Comparison of ENCODE assay signal across 8 cellular contexts in genomic region chr1:226061793-226062557, GRCh38. TPM values are rescaled to one million over a fixed set of nuclear protein-coding genes. Genes with fewer than 3 reads are reported as not detected.
DNase-seq lines count a peak whose midpoint lies in the region; ATAC-seq and TF ChIP-seq lines count a peak whose summit lies in the region.

No MANE protein-coding gene starts in this region.

- 0 out of 2 replicates have a peak, but pooled peaks cover 4% of the 10 kb centered on the region for H3K9me1 ChIP-seq in IMR-90 (ENCODE audit: insufficient read depth, low read length)

- peak; percentile 91 for DNase-seq in GM03348 (ENCODE audit: low spot score)
- DNase-seq in IMR-90: peak; percentile 65
- DNase-seq in Peyer's patch: peak; percentile 46 to 91 (median 87)
- DNase-seq in heart left ventricle: peak; percentile 85 to 92 (median 89)
- peak; percentile 81 to 89 (median 87) for DNase-seq in ovary
- DNase-seq in cerebellar nuclear complex (lab: John Stamatoyannopoulos, UW): no peak

- peak overlapping the region; percentile 78 for H3K9ac ChIP-seq in IMR-90 (ENCODE audit: low read depth, low read length)

- TF ChIP-seq CTCF in IMR-90 (conservative IDR thresholded peaks at IDR 0.05; ENCODE audit: low read depth, low read length): no peak
- peak in 1 of 6 experiments; percentile 13 for TF ChIP-seq CTCF in Peyer's patch (IDR thresholded peaks at IDR 0.05)
- TF ChIP-seq CTCF in heart left ventricle (IDR thresholded peaks at IDR 0.05): no peak
- no peak for TF ChIP-seq CTCF in ovary (IDR thresholded peaks at IDR 0.05)

- WGBS in IMR-90 (ENCODE audit: extremely low coverage in 2 of 2, insufficient read length in 1 of 2), 2 experiments: 1% methylated on average over 26 of the region's 102 CpGs; no CpG with 5 or more reads in 1 of the 2 experiments
- WGBS in adipose tissue, 3 donors: 0 to 1% (median 0%) methylated on average over 43 to 102 of the region's 102 CpGs
- 0% methylated on average over 11 to 102 of the region's 102 CpGs for WGBS in heart left ventricle, 4 donors
- WGBS in ovary, 3 donors: 0 to 2% (median 1%) methylated on average over 54 to 102 of the region's 102 CpGs

- peak overlapping the region; percentile 77 for H2BK5ac ChIP-seq in IMR-90 (ENCODE audit: low read depth, low read length, poor library complexity, severe bottlenecking)

- TF ChIP-seq EP300 in ovary (IDR thresholded peaks at IDR 0.05): no peak

- POLR2A ChIA-PET in IMR-90 (lab: Charles Lee; ENCODE audit: unreplicated experiment): interaction anchor here (0.6 to 1.2 kb wide), 2 partner anchors 21 to 70 kb away, joined by 3 to 4 read pairs; no protein-coding TSS in a partner anchor

- dilution Hi-C loops in IMR-90 (cut with HindIII; ENCODE audit: low sequenced_read_pairs, unreplicated experiment): no loop called here

- H3K4ac ChIP-seq in IMR-90 (ENCODE audit: low read depth, low read length): peak overlapping the region; percentile 73

- no peak overlapping the region for H2BK15ac ChIP-seq in IMR-90 (ENCODE audit: low read depth, low read length)

- peak overlapping the region; percentile 56 for H2AK9ac ChIP-seq in IMR-90 (replicated peaks; ENCODE audit: low read depth, low read length, poor library complexity)

- in situ Hi-C loops in IMR-90 (cut with MboI; ENCODE audit: low sequenced_read_pairs): no loop called here

- no peak for TF ChIP-seq RAD21 in IMR-90 (IDR thresholded peaks at IDR 0.05; ENCODE audit: low read length)

- peak overlapping the region; percentile 96 for H3K23ac ChIP-seq in IMR-90 (ENCODE audit: low read depth, low read length)

- H2BK20ac ChIP-seq in IMR-90 (ENCODE audit: low read depth, low read length): no peak overlapping the region

- peak overlapping the region; percentile 98 for H2AFZ ChIP-seq in IMR-90 (replicated peaks; ENCODE audit: low read length, poor library complexity)

- ATAC-seq in GM21737 (IDR thresholded peaks at IDR 0.05; ENCODE audit: unreplicated experiment): peak; percentile 41
- ATAC-seq in IMR-90 (ENCODE audit: low read depth): peak; percentile 64
- ATAC-seq in heart left ventricle: peak; percentile 12 to 83 (median 59)

- H3K36me3 ChIP-seq in IMR-90 (ENCODE audit: control insufficient read depth, insufficient read depth, low read length) (peaks cover 5% of the 10 kb centered on the region), Peyer's patch (peaks cover 0 to 15% (median 0%) of the 10 kb centered on the region in 3 donors), heart left ventricle (peaks cover 0 to 34% (median 25%) of the 10 kb centered on the region in 9 donors), ovary (no peaks in the 10 kb centered on the region)

- H3K14ac ChIP-seq in IMR-90 (replicated peaks; ENCODE audit: low read depth, low read length): peak overlapping the region; percentile 87

- H4K91ac ChIP-seq in IMR-90 (ENCODE audit: insufficient read depth, low read depth, low read length): peak overlapping the region; percentile 25; the same call in 1 of the 2 replicates

- 0 out of 2 replicates have a peak overlapping the region, but pooled peaks have one; percentile 11 for H3K18ac ChIP-seq in IMR-90 (ENCODE audit: low read depth, low read length)

- H2AK5ac ChIP-seq in IMR-90 (ENCODE audit: low read depth, low read length): peak overlapping the region; percentile 37; the same call in 1 of the 2 replicates

- H3K4me2 ChIP-seq in IMR-90 (ENCODE audit: low read depth, low read length): peak overlapping the region; percentile 96

- H2BK120ac ChIP-seq in IMR-90 (ENCODE audit: low read depth, low read length): peak overlapping the region; percentile 53

- H3K27ac ChIP-seq in IMR-90 (ENCODE audit: insufficient read depth, low read length): peak overlapping the region; percentile 89
- H3K27ac ChIP-seq in Peyer's patch: peak overlapping the region; percentile 90 to 99 (median 98)
- peak overlapping the region; percentile 74 for H3K27ac ChIP-seq in adipose tissue (ENCODE audit: low read depth, low read length)
- peak overlapping the region; percentile 95 to 100 (median 99) for H3K27ac ChIP-seq in heart left ventricle
- H3K27ac ChIP-seq in ovary: peak overlapping the region; percentile 78 to 99

- no TSS peak for BruUV-seq in IMR-90 (replicated peaks; lab: Mats Ljungman, UMichigan)

- H3K4me1 ChIP-seq in IMR-90 (ENCODE audit: control insufficient read depth, insufficient read depth, low read length): peaks cover 2% of the 10 kb centered on the region
- peaks cover 0 to 32% (median 10%) of the 10 kb centered on the region in 4 donors for H3K4me1 ChIP-seq in Peyer's patch
- peaks cover 6 to 42% (median 34%) of the 10 kb centered on the region in 12 donors for H3K4me1 ChIP-seq in heart left ventricle
- peaks cover 2% of the 10 kb centered on the region for H3K4me1 ChIP-seq in ovary (ENCODE audit: insufficient read depth)

- peaks cover 43% of the 10 kb centered on the region for H4K20me1 ChIP-seq in IMR-90 (ENCODE audit: insufficient read depth, low read length)

- H3K9me3 ChIP-seq in IMR-90 (ENCODE audit: control insufficient read depth, insufficient read depth, low read length): no peaks in the 10 kb centered on the region
- no peaks in the 10 kb centered on the region for H3K9me3 ChIP-seq in Peyer's patch
- no peaks in the 10 kb centered on the region for H3K9me3 ChIP-seq in heart left ventricle
- H3K9me3 ChIP-seq in ovary: no peaks in the 10 kb centered on the region

- H4K5ac ChIP-seq in IMR-90 (ENCODE audit: low read depth, low read length): peak overlapping the region; percentile 92

- H3K79me1 ChIP-seq in IMR-90 (ENCODE audit: low read depth in 1 of 2, low read length in 2 of 2): peaks cover 0 to 22% of the 10 kb centered on the region in 2 experiments; a peak in 3 of 4 replicates

- TF ChIP-seq POLR2A in IMR-90 (IDR thresholded peaks at IDR 0.05; ENCODE audit: low read depth, low read length) (peak; percentile 14; the same call in 1 of the 2 replicates), Peyer's patch (IDR thresholded peaks at IDR 0.05) (peak; percentile 76 to 87), heart left ventricle (IDR thresholded peaks at IDR 0.05) (peak in 1 of 2 donors; percentile 74), ovary (IDR thresholded peaks at IDR 0.05) (no peak)

- CTCF ChIA-PET in IMR-90 (lab: Yijun Ruan, JAX): no interaction called here

- peak overlapping the region; percentile 43; the same call in 1 of the 2 replicates for H3K56ac ChIP-seq in IMR-90 (ENCODE audit: extremely low read depth, insufficient read depth, low read length)

- H4K8ac ChIP-seq in IMR-90 (ENCODE audit: low read depth in 2 of 2, low read length in 2 of 2): peak overlapping the region; percentile 14 to 79

- peak overlapping the region; percentile 77 for H3K4me3 ChIP-seq in IMR-90 (ENCODE audit: insufficient read depth, low read depth, low read length)
- peak overlapping the region; percentile 59 to 84 (median 72) for H3K4me3 ChIP-seq in Peyer's patch
- peak overlapping the region; percentile 66 to 93 (median 86) for H3K4me3 ChIP-seq in heart left ventricle
- H3K4me3 ChIP-seq in ovary: peak overlapping the region; percentile 63

- H3K27me3 ChIP-seq in IMR-90 (ENCODE audit: control insufficient read depth, insufficient read depth, low read length): no peaks in the 10 kb centered on the region
- no peaks in the 10 kb centered on the region for H3K27me3 ChIP-seq in Peyer's patch
- no peaks in the 10 kb centered on the region for H3K27me3 ChIP-seq in heart left ventricle
- H3K27me3 ChIP-seq in ovary: no peaks in the 10 kb centered on the region

- intact Hi-C loops in IMR-90 (cut with micrococcal nuclease) (loop anchor here (2.0 to 5.0 kb wide), 2 partner anchors 63 to 135 kb away; partner anchors contain the start of gene SDE2), heart left ventricle (cut with DNase I) (loop anchor here (1.0 to 10.0 kb wide), 10 partner anchors 48 to 135 kb away; partner anchors contain the start of genes SDE2 (in 5 of the 10) and ACBD3 (in 2 of the 10)), ovary (cut with DNase I) (loop anchor here in 2 of 4 donors (2.0 to 10.0 kb wide), 5 partner anchors 60 to 410 kb away; partner anchors contain the start of genes SDE2 (in 2 of the 2) and ENAH (in 1 of the 2))

TF ChIP-seq in IMR-90, 13 proteins besides CTCF, POLR2A, EP300 and RAD21:
- TF ChIP-seq USF2 (IDR thresholded peaks at IDR 0.05; ENCODE audit: low read depth, low read length) (no peak), MAZ (IDR thresholded peaks at IDR 0.05; ENCODE audit: borderline replicate concordance, low read depth, low read length) (peak; percentile 10; the same call in 1 of the 2 replicates), MXI1 (IDR thresholded peaks at IDR 0.05; ENCODE audit: borderline replicate concordance, low read depth, low read length) (peak; percentile 21; the same call in 1 of the 2 replicates)

RNA-seq across cellular contexts. Expression of gene H3-3A, which starts 0.5 kb away (rescaled TPM):
- total RNA-seq in IMR-90 (2012; rRNA removed): 171 and 188 TPM in 2 replicates
- 253 and 256 TPM in 2 replicates for polyA plus RNA-seq in IMR-90 (2012; rRNA removed)
- polyA plus RNA-seq in IMR-90 (2012; cell fraction: cytosol; rRNA removed): 141 and 209 TPM in 2 replicates
- 46.9 and 78.7 TPM in 2 replicates for polyA plus RNA-seq in IMR-90 (2012; cell fraction: nucleus; rRNA removed; ENCODE audit: low replicate concordance)
- total RNA-seq in Peyer's patch: 100 to 1,000 TPM; 202 to 340 (median 291) TPM
- 100 to 1,000 TPM; 282 to 940 (median 473) TPM for polyA plus RNA-seq in adipose tissue
- 100 to 1,000 TPM; 241 to 386 (median 298) TPM for total RNA-seq in heart left ventricle
- polyA plus RNA-seq in heart left ventricle: 100 to 1,000 TPM; 412 to 471 TPM
- total RNA-seq in ovary: 100 to 1,000 TPM; 266 to 526 (median 420) TPM
- polyA plus RNA-seq in ovary: 100 to 1,000 TPM; 500 to 590 TPM

Comparison
In these comparisons a context has a peak if more than half of its experiments do, and no peak if none do; other contexts are left out.
1. DNase-seq: peak in GM03348 (single experiment), IMR-90 (single experiment), Peyer's patch (3 of 3), heart left ventricle (5 of 5) and ovary (5 of 5); none in cerebellar nuclear complex (0 of 2).
2. Peak in every context shown above with its lines, with median percentiles within 50 percentile points of each other: ATAC-seq, H3K27ac ChIP-seq and H3K4me3 ChIP-seq.